Comparison of ENCODE assay signal across 26 cellular contexts in genomic region chr9:116083837-116084236, GRCh38.
"Had no signal": no experiment of that assay in that cellular context is flagged by ENCODE, and none has a peak within 500 bp of the region (broad histone marks: within the 10 kb centered on the region; RNA-seq: fewer than 3 reads in every experiment).

No MANE protein-coding gene starts in this region.

- H3K27ac ChIP-seq: ovary, parathyroid adenoma, psoas muscle, right lobe of liver, sigmoid colon, stomach, suprapubic skin, testis, tibial artery, transverse colon, upper lobe of right lung, uterus had no signal

- H3K27me3 ChIP-seq: ovary, right lobe of liver, sigmoid colon, stomach, suprapubic skin, testis, tibial artery, transverse colon, upper lobe of right lung, uterus had no signal

- ATAC-seq: naive thymus-derived CD8-positive, alpha-beta T cell; natural killer cell treated with Interleukin-12 subunit alpha and Interleukin-12 subunit beta and Interleukin-15 and Interleukin-18, amount 100 ng/mL, for 72 hours; psoas muscle; right cardiac atrium; right lobe of liver; stimulated activated effector memory CD8-positive, alpha-beta T cell treated with anti-CD3 and anti-CD28 coated beads, Interleukin-12 subunit alpha, Interleukin-12 subunit beta, amount 100 ng/mL, for 72 hours; stimulated activated naive B cell treated with anti-CD40 and anti-IgM and Interleukin-4, amounts not matched to agents 10 μg/mL and 1 μg/mL and 100 μg/mL, for 72 hours; upper lobe of right lung had no signal

- H3K36me3 ChIP-seq: ovary, right lobe of liver, sigmoid colon, stomach, suprapubic skin, tibial artery, transverse colon, upper lobe of right lung, uterus had no signal

- FAIRE-seq: small intestine had no signal

- H3K9me3 ChIP-seq: ovary, psoas muscle, right lobe of liver, sigmoid colon, stomach, suprapubic skin, testis, tibial artery, transverse colon, upper lobe of right lung, uterus had no signal

- H2AFZ ChIP-seq: parathyroid adenoma had no signal

- H3K4me3 ChIP-seq: ovary, psoas muscle, right lobe of liver, sigmoid colon, stomach, suprapubic skin, testis, tibial artery, transverse colon, upper lobe of right lung, uterus had no signal

- DNase-seq: naive thymus-derived CD8-positive, alpha-beta T cell; nephron progenitor cell; occipital lobe; ovary; posterior cingulate gyrus; psoas muscle; right cardiac atrium; right lobe of liver; sigmoid colon; small intestine; stimulated activated CD4-positive, alpha-beta T cell treated with anti-CD3 and anti-CD28 coated beads, Interleukin-15, amount 100 ng/mL, for 24 hours; stimulated activated CD4-positive, alpha-beta T cell treated with anti-CD3 and anti-CD28 coated beads, Interleukin-2, amount 100 ng/mL, for 24 hours; stimulated activated CD4-positive, alpha-beta T cell treated with anti-CD3 and anti-CD28 coated beads, Interleukin-2, amount 100 ng/mL, for 48 hours; stimulated activated CD4-positive, alpha-beta T cell treated with anti-CD3 and anti-CD28 coated beads, Interleukin-4, amount 100 ng/mL, for 24 hours; stimulated activated naive B cell treated with anti-CD40 and anti-IgM and Interleukin-4, amounts not matched to agents 10 μg/mL and 1 μg/mL and 100 μg/mL, for 72 hours; stimulated activated naive CD4-positive, alpha-beta T cell treated with Interleukin-2 at 50 U/mL for 16 hours; stomach; testis; tibial artery; transverse colon; upper lobe of right lung; uterus had no signal

- H3K9ac ChIP-seq: parathyroid adenoma had no signal

- H3K4me1 ChIP-seq: parathyroid adenoma, right lobe of liver, stomach, testis, transverse colon, uterus had no signal
